Comparison of ENCODE assay signal across 8 cellular contexts in the genomic region with DNA sequence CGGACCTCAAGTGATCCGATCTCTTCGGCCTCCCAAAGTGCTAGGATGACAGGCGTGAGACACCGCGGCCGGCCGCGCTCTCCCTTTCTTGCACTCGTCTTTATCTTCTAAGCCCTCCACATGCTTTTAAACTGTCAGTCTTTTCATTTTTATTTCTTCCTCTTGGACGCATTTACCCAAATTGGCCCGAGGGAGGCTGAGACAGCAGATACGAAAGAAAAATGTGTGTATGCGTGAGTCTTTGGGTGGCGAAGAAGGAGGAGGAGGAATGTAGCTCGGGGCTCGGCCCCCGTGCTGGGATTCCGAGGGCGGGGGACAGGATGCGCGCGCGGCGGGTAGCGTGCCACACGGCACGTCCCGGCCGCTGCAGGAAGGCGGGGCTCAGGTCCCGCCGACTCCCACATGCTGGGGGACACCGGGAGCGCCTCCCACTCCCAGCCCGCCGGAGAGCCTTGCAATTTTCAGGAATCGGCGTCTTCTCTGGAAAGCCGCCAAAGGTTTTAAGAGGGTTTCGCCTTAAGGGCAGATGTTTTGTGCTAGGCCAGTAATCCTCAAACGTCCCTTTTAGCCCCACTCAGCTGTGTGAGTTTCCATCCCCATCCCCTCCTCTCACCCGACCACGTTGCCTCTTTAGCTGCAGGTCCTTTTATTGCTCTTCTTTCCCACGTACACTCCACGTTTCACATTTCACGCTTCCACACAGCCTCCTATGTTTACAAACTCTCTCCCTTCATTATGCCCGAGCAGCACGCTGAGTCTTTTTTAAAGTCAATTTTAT. TPM values are rescaled to one million over a fixed set of nuclear protein-coding genes. Genes with fewer than 3 reads are reported as not detected.
DNase-seq lines count a peak whose midpoint lies in the region; TF ChIP-seq lines count a peak whose summit lies in the region.

No MANE protein-coding gene starts in this region.

- POLR2A ChIA-PET in HEK293 (lab: Yijun Ruan, JAX): interaction anchor here (0.6 to 1.6 kb wide), 5 partner anchors 22 to 110 kb away, joined by 3 to 31 read pairs (median 3); a partner anchor contains a TSS

- H3K27me3 ChIP-seq in ascending aorta: no peaks in the 10 kb centered on the region

- H3K27ac ChIP-seq in HEK293 (ENCODE audit: extremely low read depth, low read depth, low read length): peak overlapping the region; percentile 89
- H3K27ac ChIP-seq in ascending aorta: peak overlapping the region; percentile 64 to 82

- CTCF ChIA-PET in HEK293 (lab: Yijun Ruan, JAX): interaction anchor here (0.7 to 1.1 kb wide), 4 partner anchors 33 to 1708 kb away, joined by 3 to 4 read pairs (median 4); no protein-coding TSS in a partner anchor

- H3K9me3 ChIP-seq in HEK293 (ENCODE audit: control insufficient read depth, insufficient read depth, low read depth, low read length) (no peaks in the 10 kb centered on the region), ascending aorta (no peaks in the 10 kb centered on the region)

- TF ChIP-seq CTCF in HEK293 (tag by site-specific recombination; IDR thresholded peaks at IDR 0.05) (peak; percentile 22; the same call in 1 of the 2 replicates), NB4 (IDR thresholded peaks at IDR 0.05; ENCODE audit: low read depth, low read length) (no peak), ascending aorta (IDR thresholded peaks at IDR 0.05) (no peak)

- DNase-seq in NB4 (ENCODE audit: low read depth): peak; percentile 94
- DNase-seq in T-helper 2 cell: peak; percentile 55 to 93 (median 83)
- DNase-seq in ascending aorta (ENCODE audit: low spot score in 2 of 2): peak; percentile 52 to 94
- DNase-seq in hepatic stellate cell (ENCODE audit: low spot score): peak; percentile 92
- DNase-seq in retina: peak; percentile 95
- no peak for DNase-seq in LoVo (ENCODE audit: low spot score)

- peaks cover 0 to 3% of the 10 kb centered on the region in 2 experiments; a peak in 1 of 3 replicates for H3K36me3 ChIP-seq in HEK293 (ENCODE audit: control insufficient read depth in 2 of 2, insufficient read depth in 1 of 2, low read length in 2 of 2)
- no peaks in the 10 kb centered on the region for H3K36me3 ChIP-seq in ascending aorta

- H3K4me1 ChIP-seq in HEK293 (ENCODE audit: control insufficient read depth, insufficient read depth, low read length): no peaks in the 10 kb centered on the region
- peaks cover 0 to 7% of the 10 kb centered on the region in 2 donors for H3K4me1 ChIP-seq in ascending aorta

- intact Hi-C loops in ascending aorta (cut with DNase I): loop anchor here (1.0 to 2.0 kb wide), 3 partner anchors 34 to 273 kb away; a partner anchor contains a TSS

- peak overlapping the region; percentile 64; the same call in 1 of the 2 replicates for H3K4me3 ChIP-seq in GM08714 (ENCODE audit: low read length)
- peak overlapping the region; percentile 34 for H3K4me3 ChIP-seq in HEK293 (ENCODE audit: low read depth, low read length)
- H3K4me3 ChIP-seq in NB4 (ENCODE audit: low read depth, low read length): peak overlapping the region; percentile 67
- H3K4me3 ChIP-seq in ascending aorta: peak overlapping the region; percentile 56 to 72

- peak; percentile 62 for TF ChIP-seq POLR2A in NB4 (IDR thresholded peaks at IDR 0.05; ENCODE audit: extremely low read depth, insufficient read length)

TF ChIP-seq in HEK293, 187 proteins besides CTCF, POLR2A, EP300 and RAD21 (continues in another document):
- TF ChIP-seq ZBTB8A (tag by site-specific recombination; IDR thresholded peaks at IDR 0.05) (peak; percentile 49), ZNF248 (tag by site-specific recombination; IDR thresholded peaks at IDR 0.05) (no peak), GLI4 (tag by site-specific recombination; IDR thresholded peaks at IDR 0.05) (0 out of 2 replicates have a peak, but pooled peaks have one; percentile 37), ZNF350 (tag by site-specific recombination; IDR thresholded peaks at IDR 0.05) (no peak), ZNF777 (tag by site-specific recombination; IDR thresholded peaks at IDR 0.05; ENCODE audit: borderline replicate concordance) (no peak), MEIS1 (CRISPR knock-in tag; IDR thresholded peaks at IDR 0.05; ENCODE audit: borderline replicate concordance) (no peak), ZNF549 (tag by site-specific recombination; IDR thresholded peaks at IDR 0.05) (no peak), RBAK (tag by site-specific recombination; IDR thresholded peaks at IDR 0.05) (no peak), ZNF561 (tag by site-specific recombination; IDR thresholded peaks at IDR 0.05; ENCODE audit: borderline replicate concordance) (peak; percentile 91; the same call in 1 of the 2 replicates), ZNF114 (tag by site-specific recombination; IDR thresholded peaks at IDR 0.05) (no peak), ZNF830 (tag by site-specific recombination; IDR thresholded peaks at IDR 0.05; ENCODE audit: low read depth) (no peak), ZNF302 (tag by site-specific recombination; IDR thresholded peaks at IDR 0.05; ENCODE audit: low read depth) (no peak), ZNF670 (tag by site-specific recombination; IDR thresholded peaks at IDR 0.05; ENCODE audit: low read depth) (no peak), ZNF266 (tag by site-specific recombination; IDR thresholded peaks at IDR 0.05; ENCODE audit: low read depth) (no peak), KLF16 (tag by site-specific recombination; IDR thresholded peaks at IDR 0.05) (peak; percentile 34)
- TF ChIP-seq, protein P1, sequence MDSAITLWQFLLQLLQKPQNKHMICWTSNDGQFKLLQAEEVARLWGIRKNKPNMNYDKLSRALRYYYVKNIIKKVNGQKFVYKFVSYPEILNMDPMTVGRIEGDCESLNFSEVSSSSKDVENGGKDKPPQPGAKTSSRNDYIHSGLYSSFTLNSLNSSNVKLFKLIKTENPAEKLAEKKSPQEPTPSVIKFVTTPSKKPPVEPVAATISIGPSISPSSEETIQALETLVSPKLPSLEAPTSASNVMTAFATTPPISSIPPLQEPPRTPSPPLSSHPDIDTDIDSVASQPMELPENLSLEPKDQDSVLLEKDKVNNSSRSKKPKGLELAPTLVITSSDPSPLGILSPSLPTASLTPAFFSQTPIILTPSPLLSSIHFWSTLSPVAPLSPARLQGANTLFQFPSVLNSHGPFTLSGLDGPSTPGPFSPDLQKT (IDR thresholded peaks at IDR 0.05; ENCODE audit: borderline replicate concordance, low read depth, low read length): no peak
- TF ChIP-seq, protein P2, sequence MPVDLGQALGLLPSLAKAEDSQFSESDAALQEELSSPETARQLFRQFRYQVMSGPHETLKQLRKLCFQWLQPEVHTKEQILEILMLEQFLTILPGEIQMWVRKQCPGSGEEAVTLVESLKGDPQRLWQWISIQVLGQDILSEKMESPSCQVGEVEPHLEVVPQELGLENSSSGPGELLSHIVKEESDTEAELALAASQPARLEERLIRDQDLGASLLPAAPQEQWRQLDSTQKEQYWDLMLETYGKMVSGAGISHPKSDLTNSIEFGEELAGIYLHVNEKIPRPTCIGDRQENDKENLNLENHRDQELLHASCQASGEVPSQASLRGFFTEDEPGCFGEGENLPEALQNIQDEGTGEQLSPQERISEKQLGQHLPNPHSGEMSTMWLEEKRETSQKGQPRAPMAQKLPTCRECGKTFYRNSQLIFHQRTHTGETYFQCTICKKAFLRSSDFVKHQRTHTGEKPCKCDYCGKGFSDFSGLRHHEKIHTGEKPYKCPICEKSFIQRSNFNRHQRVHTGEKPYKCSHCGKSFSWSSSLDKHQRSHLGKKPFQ (tag by site-specific recombination; IDR thresholded peaks at IDR 0.05): no peak
- TF ChIP-seq, protein P3, sequence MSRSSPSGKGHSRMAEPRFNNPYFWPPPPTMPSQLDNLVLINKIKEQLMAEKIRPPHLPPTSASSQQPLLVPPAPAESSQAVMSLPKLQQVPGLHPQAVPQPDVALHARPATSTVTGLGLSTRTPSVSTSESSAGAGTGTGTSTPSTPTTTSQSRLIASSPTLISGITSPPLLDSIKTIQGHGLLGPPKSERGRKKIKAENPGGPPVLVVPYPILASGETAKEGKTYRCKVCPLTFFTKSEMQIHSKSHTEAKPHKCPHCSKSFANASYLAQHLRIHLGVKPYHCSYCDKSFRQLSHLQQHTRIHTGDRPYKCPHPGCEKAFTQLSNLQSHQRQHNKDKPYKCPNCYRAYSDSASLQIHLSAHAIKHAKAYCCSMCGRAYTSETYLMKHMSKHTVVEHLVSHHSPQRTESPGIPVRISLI (tag by site-specific recombination; IDR thresholded peaks at IDR 0.05): no peak
- TF ChIP-seq, protein P4, sequence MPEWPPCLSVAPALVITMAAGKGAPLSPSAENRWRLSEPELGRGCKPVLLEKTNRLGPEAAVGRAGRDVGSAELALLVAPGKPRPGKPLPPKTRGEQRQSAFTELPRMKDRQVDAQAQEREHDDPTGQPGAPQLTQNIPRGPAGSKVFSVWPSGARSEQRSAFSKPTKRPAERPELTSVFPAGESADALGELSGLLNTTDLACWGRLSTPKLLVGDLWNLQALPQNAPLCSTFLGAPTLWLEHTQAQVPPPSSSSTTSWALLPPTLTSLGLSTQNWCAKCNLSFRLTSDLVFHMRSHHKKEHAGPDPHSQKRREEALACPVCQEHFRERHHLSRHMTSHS (tag by site-specific recombination; IDR thresholded peaks at IDR 0.05): 0 out of 2 replicates have a peak, but pooled peaks have one; percentile 24
- TF ChIP-seq, protein P5, sequence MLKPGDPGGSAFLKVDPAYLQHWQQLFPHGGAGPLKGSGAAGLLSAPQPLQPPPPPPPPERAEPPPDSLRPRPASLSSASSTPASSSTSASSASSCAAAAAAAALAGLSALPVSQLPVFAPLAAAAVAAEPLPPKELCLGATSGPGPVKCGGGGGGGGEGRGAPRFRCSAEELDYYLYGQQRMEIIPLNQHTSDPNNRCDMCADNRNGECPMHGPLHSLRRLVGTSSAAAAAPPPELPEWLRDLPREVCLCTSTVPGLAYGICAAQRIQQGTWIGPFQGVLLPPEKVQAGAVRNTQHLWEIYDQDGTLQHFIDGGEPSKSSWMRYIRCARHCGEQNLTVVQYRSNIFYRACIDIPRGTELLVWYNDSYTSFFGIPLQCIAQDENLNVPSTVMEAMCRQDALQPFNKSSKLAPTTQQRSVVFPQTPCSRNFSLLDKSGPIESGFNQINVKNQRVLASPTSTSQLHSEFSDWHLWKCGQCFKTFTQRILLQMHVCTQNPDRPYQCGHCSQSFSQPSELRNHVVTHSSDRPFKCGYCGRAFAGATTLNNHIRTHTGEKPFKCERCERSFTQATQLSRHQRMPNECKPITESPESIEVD (tag by site-specific recombination; IDR thresholded peaks at IDR 0.05): no peak

RNA-seq across cellular contexts. Expression of a gene that starts 34.7 kb away (rescaled TPM):
- total RNA-seq in ascending aorta: 58.0 TPM
